ENCODE assay signal across 15 cellular contexts in the genomic region with DNA sequence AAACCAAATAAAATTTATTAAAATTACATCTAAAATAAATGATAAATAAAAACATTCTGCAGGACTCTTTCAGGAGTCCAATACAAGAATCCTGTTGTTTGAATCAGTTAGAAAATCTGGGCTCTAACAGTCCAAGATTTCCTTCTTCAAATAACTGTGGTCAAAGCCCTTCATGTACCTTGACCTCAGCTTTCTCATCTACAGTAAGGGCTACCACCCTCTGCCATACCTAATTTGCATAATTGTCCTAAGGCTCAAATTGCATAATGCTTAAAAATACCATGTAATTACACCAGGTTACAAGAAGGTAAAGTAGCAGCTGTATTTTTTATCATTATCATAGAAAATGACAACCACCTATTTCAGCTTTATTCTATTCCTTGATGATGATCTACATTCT.
"Had no signal": no experiment of that assay in that cellular context is flagged by ENCODE, and none has a peak within 500 bp of the region (broad histone marks: within the 10 kb centered on the region; RNA-seq: fewer than 3 reads in every experiment).

No MANE protein-coding gene starts in this region.

- H3K9me3 Mint-ChIP-seq: effector memory CD8-positive, alpha-beta T cell; stimulated activated naive CD8-positive, alpha-beta T cell treated with anti-CD3 and anti-CD28 coated beads, Interleukin-15, Interleukin-2, amounts not matched to agents 100 ng/mL and 50 ng/mL, for 24 hours had no signal

- H3K27me3 Mint-ChIP-seq: activated naive CD8-positive, alpha-beta T cell; effector memory CD8-positive, alpha-beta T cell; stimulated activated naive CD8-positive, alpha-beta T cell treated with anti-CD3 and anti-CD28 coated beads, Interleukin-15, Interleukin-2, amounts not matched to agents 100 ng/mL and 50 ng/mL, for 24 hours had no signal

- H3K36me3 Mint-ChIP-seq: activated naive CD8-positive, alpha-beta T cell had no signal

- ATAC-seq: effector memory CD8-positive, alpha-beta T cell had no signal

- DNase-seq: activated CD4-positive, alpha-beta T cell treated with anti-CD3 and anti-CD28 coated beads, Interleukin-2, amount 50 U/mL, for 1 hour; activated CD4-positive, CD25-positive, alpha-beta regulatory T cell treated with anti-CD3 and anti-CD28 coated beads, Interleukin-2, amount 50 U/mL, for 72 hours; caudate nucleus; effector memory CD8-positive, alpha-beta T cell; hippocampal formation; left cardiac atrium; midbrain; occipital lobe; posterior cingulate gyrus; stimulated activated CD4-positive, alpha-beta T cell treated with anti-CD3 and anti-CD28 coated beads, Interleukin-15, amount 100 ng/mL, for 24 hours; stimulated activated CD4-positive, alpha-beta T cell treated with anti-CD3 and anti-CD28 coated beads, Interleukin-2, amount 100 ng/mL, for 48 hours; T-helper 2 cell; uterus had no signal

- H3K4me3 Mint-ChIP-seq: activated naive CD8-positive, alpha-beta T cell; effector memory CD8-positive, alpha-beta T cell; stimulated activated naive CD8-positive, alpha-beta T cell treated with anti-CD3 and anti-CD28 coated beads, Interleukin-15, Interleukin-2, amounts not matched to agents 100 ng/mL and 50 ng/mL, for 24 hours had no signal

- H3K27ac Mint-ChIP-seq: activated naive CD8-positive, alpha-beta T cell; effector memory CD8-positive, alpha-beta T cell; stimulated activated naive CD8-positive, alpha-beta T cell treated with anti-CD3 and anti-CD28 coated beads, Interleukin-15, Interleukin-2, amounts not matched to agents 100 ng/mL and 50 ng/mL, for 24 hours had no signal
